ENCODE assay signal across 20 cellular contexts in genomic region chr5:142192799-142193428, GRCh38.
"Had no signal": no experiment of that assay in that cellular context is flagged by ENCODE, and none has a peak within 500 bp of the region (broad histone marks: within the 10 kb centered on the region; RNA-seq: fewer than 3 reads in every experiment).

No MANE protein-coding gene starts in this region.

- H3K36me3 Mint-ChIP-seq: activated naive CD8-positive, alpha-beta T cell had no signal

- ATAC-seq: activated CD8-positive, alpha-beta T cell treated with anti-CD3 and anti-CD28 coated beads, Interleukin-2, amount 10 ng/mL, durations not matched to agents 7 days and 5 days; pancreas; stimulated activated naive CD8-positive, alpha-beta T cell treated with anti-CD3 and anti-CD28 coated beads, Interleukin-15, Interleukin-2, amounts not matched to agents 100 U/mL and 50 U/mL, for 24 hours had no signal

- H3K4me3 ChIP-seq: lung, pancreas, SJSA1, suprapubic skin, upper lobe of right lung had no signal

- H3K27ac Mint-ChIP-seq: activated CD4-positive, alpha-beta T cell treated with anti-CD3 and anti-CD28 coated beads, Interleukin-2, amount 10 ng/mL, durations not matched to agents 24 days and 14 days; activated CD8-positive, alpha-beta T cell treated with anti-CD3 and anti-CD28 coated beads, Interleukin-2, amount 10 ng/mL, durations not matched to agents 7 days and 5 days; activated naive CD8-positive, alpha-beta T cell; T-helper 2 cell treated with Interferon-gamma antibody and Interleukin-4, amounts not matched to agents 5 μg/mL and 100 μg/mL, for 36 hours had no signal

- H3K27ac ChIP-seq: brain microvascular endothelial cell, pancreas, SJSA1, suprapubic skin, upper lobe of right lung had no signal

- H3K9me3 ChIP-seq: pancreas, SJSA1, suprapubic skin, upper lobe of right lung had no signal

- H3K9me3 Mint-ChIP-seq: activated CD4-positive, alpha-beta T cell treated with anti-CD3 and anti-CD28 coated beads, Interleukin-2, amount 10 ng/mL, durations not matched to agents 24 days and 14 days; T-helper 2 cell treated with Interferon-gamma antibody and Interleukin-4, amounts not matched to agents 5 μg/mL and 100 μg/mL, for 36 hours had no signal

- H3K27me3 Mint-ChIP-seq: activated CD4-positive, alpha-beta T cell treated with anti-CD3 and anti-CD28 coated beads, Interleukin-2, amount 10 ng/mL, durations not matched to agents 24 days and 14 days; activated naive CD8-positive, alpha-beta T cell had no signal

- H3K27me3 ChIP-seq: brain microvascular endothelial cell, pancreas, SJSA1, suprapubic skin, upper lobe of right lung had no signal

- H3K4me3 Mint-ChIP-seq: activated CD4-positive, alpha-beta T cell treated with anti-CD3 and anti-CD28 coated beads, Interleukin-2, amount 10 ng/mL, durations not matched to agents 24 days and 14 days; activated CD8-positive, alpha-beta T cell treated with anti-CD3 and anti-CD28 coated beads, Interleukin-2, amount 10 ng/mL, durations not matched to agents 7 days and 5 days; activated naive CD8-positive, alpha-beta T cell; neural crest cell; T-helper 2 cell treated with Interferon-gamma antibody and Interleukin-4, amounts not matched to agents 5 μg/mL and 100 μg/mL, for 36 hours had no signal

- H3K36me3 ChIP-seq: brain microvascular endothelial cell, pancreas, SJSA1, suprapubic skin, upper lobe of right lung had no signal

- H3K4me1 ChIP-seq: pancreas, suprapubic skin had no signal

- DNase-seq: activated CD4-positive, alpha-beta T cell treated with anti-CD3 and anti-CD28 coated beads, Interleukin-2, amount 10 ng/mL, durations not matched to agents 24 days and 14 days; activated CD4-positive, CD25-positive, alpha-beta regulatory T cell; activated CD8-positive, alpha-beta memory T cell treated with anti-CD3 and anti-CD28 coated beads, Interleukin-2, amount 50 U/mL, for 48 hours; activated CD8-positive, alpha-beta T cell treated with anti-CD3 and anti-CD28 coated beads, Interleukin-2, amount 10 ng/mL, durations not matched to agents 7 days and 5 days; activated gamma-delta T cell treated with Interleukin-2 at 50 U/mL for 16 hours; amygdala; brain microvascular endothelial cell; midbrain; pancreas; stimulated activated CD4-positive, alpha-beta T cell treated with anti-CD3 and anti-CD28 coated beads, Interleukin-15, amount 100 ng/mL, for 24 hours; stimulated activated CD4-positive, alpha-beta T cell treated with anti-CD3 and anti-CD28 coated beads, Interleukin-4, amount 100 ng/mL, for 1 hour; stimulated activated naive CD8-positive, alpha-beta T cell treated with anti-CD3 and anti-CD28 coated beads, Interleukin-15, Interleukin-2, amounts not matched to agents 100 U/mL and 50 U/mL, for 24 hours; SW 1271; upper lobe of right lung had no signal
